Comparison of ENCODE assay signal across 1 cellular context in genomic region chr20:19462491-19462890, GRCh38.
TF ChIP-seq lines count a peak whose summit lies in the region.

No MANE protein-coding gene starts in this region.

TF ChIP-seq in WTC11, 78 proteins besides CTCF, POLR2A, EP300 and RAD21:
- TF ChIP-seq ELF4 (CRISPR knock-in tag; IDR thresholded peaks at IDR 0.05; ENCODE audit: low read depth) (no peak), SOX15 (CRISPR knock-in tag; IDR thresholded peaks at IDR 0.05) (no peak), IRF1 (CRISPR knock-in tag; IDR thresholded peaks at IDR 0.05) (no peak), KAT7 (CRISPR knock-in tag; IDR thresholded peaks at IDR 0.05; ENCODE audit: borderline replicate concordance) (no peak), NR3C1 (CRISPR knock-in tag; conservative IDR thresholded peaks at IDR 0.05; ENCODE audit: low read depth) (no peak), ZNF396 (CRISPR knock-in tag; IDR thresholded peaks at IDR 0.05; ENCODE audit: borderline replicate concordance) (no peak), JUN (CRISPR knock-in tag; IDR thresholded peaks at IDR 0.05) (no peak), FOXP4 (CRISPR knock-in tag; IDR thresholded peaks at IDR 0.05) (no peak), PREB (CRISPR knock-in tag; IDR thresholded peaks at IDR 0.05; ENCODE audit: borderline replicate concordance) (no peak), ZNF671 (CRISPR knock-in tag; IDR thresholded peaks at IDR 0.05) (no peak), TCF7 (CRISPR knock-in tag; IDR thresholded peaks at IDR 0.05; ENCODE audit: low read depth) (no peak), ATF3 (CRISPR knock-in tag; conservative IDR thresholded peaks at IDR 0.05) (no peak), PRRX2 (CRISPR knock-in tag; IDR thresholded peaks at IDR 0.05) (no peak), TP53 (CRISPR knock-in tag; IDR thresholded peaks at IDR 0.05) (no peak)
